In the genomic region with DNA sequence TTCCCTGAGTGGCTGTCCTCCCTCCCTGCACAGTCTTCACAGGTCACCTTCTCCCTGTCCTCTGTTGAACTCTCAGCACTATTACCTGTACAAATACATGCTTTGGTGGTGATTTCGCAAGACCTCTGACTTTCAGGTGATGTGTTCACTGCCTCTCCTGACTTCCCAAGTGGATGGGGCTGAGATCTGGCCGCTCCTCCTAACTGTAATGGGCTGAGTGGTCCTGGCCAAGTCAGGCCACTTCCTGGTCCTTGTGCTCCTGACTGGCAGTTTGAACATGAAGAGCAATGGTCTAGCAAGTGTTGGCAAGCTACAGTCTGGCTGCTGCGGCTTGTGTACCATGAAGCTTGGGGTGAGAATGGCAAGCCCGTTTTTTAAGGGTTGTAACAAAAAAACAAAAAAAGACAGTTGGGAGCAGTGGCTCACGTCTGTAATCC, we compare ENCODE assay signal across 1 cellular context.
TF ChIP-seq lines count a peak whose summit lies in the region.

No MANE protein-coding gene starts in this region.

TF ChIP-seq in A549, 52 proteins besides CTCF, POLR2A, EP300 and RAD21:
- no peak for TF ChIP-seq SREBF2 (IDR thresholded peaks at IDR 0.05)
- peak; percentile 57 to 66; a peak in 3 of 4 replicates for TF ChIP-seq CEBPB (IDR thresholded peaks at IDR 0.05)
- TF ChIP-seq, protein P1, sequence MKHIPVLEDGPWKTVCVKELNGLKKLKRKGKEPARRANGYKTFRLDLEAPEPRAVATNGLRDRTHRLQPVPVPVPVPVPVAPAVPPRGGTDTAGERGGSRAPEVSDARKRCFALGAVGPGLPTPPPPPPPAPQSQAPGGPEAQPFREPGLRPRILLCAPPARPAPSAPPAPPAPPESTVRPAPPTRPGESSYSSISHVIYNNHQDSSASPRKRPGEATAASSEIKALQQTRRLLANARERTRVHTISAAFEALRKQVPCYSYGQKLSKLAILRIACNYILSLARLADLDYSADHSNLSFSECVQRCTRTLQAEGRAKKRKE (CRISPR knock-in tag; IDR thresholded peaks at IDR 0.05; ENCODE audit: low read depth) = no peak
- TF ChIP-seq, protein P2, sequence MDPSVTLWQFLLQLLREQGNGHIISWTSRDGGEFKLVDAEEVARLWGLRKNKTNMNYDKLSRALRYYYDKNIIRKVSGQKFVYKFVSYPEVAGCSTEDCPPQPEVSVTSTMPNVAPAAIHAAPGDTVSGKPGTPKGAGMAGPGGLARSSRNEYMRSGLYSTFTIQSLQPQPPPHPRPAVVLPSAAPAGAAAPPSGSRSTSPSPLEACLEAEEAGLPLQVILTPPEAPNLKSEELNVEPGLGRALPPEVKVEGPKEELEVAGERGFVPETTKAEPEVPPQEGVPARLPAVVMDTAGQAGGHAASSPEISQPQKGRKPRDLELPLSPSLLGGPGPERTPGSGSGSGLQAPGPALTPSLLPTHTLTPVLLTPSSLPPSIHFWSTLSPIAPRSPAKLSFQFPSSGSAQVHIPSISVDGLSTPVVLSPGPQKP (IDR thresholded peaks at IDR 0.05; ENCODE audit: low read depth, low read length) = no peak
- no peak for TF ChIP-seq SMC3 (IDR thresholded peaks at IDR 0.05)
- no peak for TF ChIP-seq CBX2 (IDR thresholded peaks at IDR 0.05; ENCODE audit: borderline replicate concordance, low read depth)
- TF ChIP-seq RNF2 (IDR thresholded peaks at IDR 0.05; ENCODE audit: borderline replicate concordance, low read depth) = no peak
- TF ChIP-seq ZNF302 (CRISPR knock-in tag; IDR thresholded peaks at IDR 0.05) = no peak
